Comparison of ENCODE assay signal across 28 cellular contexts in the genomic region with DNA sequence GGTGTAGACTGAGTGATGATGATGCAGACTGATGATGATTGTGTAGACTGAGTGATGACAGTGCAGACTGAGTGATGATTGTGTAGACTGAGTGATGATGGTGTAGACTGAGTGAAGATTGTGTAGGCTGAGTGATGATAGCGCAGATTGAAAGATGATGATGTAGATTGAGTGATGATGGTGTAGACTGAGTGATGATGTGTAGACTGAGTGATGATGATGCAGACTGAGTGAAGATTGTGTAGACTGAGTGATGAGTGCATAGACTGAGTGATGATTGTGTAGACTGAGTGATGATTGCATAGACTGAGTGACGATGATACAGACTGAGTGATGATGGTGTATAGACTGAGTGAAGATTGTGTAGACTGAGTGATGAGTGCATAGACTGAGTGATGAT.
"Had no signal": no experiment of that assay in that cellular context is flagged by ENCODE, and none has a peak within 500 bp of the region (broad histone marks: within the 10 kb centered on the region; RNA-seq: fewer than 3 reads in every experiment).

No MANE protein-coding gene starts in this region.

- H3K36me3 ChIP-seq: ascending aorta, Peyer's patch had no signal

- H3K27me3 ChIP-seq: ascending aorta, Peyer's patch had no signal

- H3K4me3 Mint-ChIP-seq: activated B cell treated with CpG ODN at 0.5 μM for 24 hours; activated CD4-positive, alpha-beta T cell treated with anti-CD3 and anti-CD28 coated beads, Interleukin-2, amount 10 ng/mL, durations not matched to agents 7 days and 5 days; activated CD8-positive, alpha-beta T cell treated with anti-CD3 and anti-CD28 coated beads, Interleukin-2, amount 10 ng/mL, durations not matched to agents 7 days and 5 days; activated naive CD4-positive, alpha-beta T cell treated with anti-CD3 and anti-CD28 coated beads, Interleukin-2, amount 50 U/mL, for 24 hours; activated naive CD8-positive, alpha-beta T cell treated with anti-CD3 and anti-CD28 coated beads, Interleukin-2, amount 10 ng/mL, durations not matched to agents 7 days and 5 days; activated T-cell treated with anti-CD3 and anti-CD28 coated beads, Interleukin-2, amount 50 U/mL, for 24 hours had no signal

- H3K4me3 ChIP-seq: ascending aorta, Peyer's patch had no signal

- ATAC-seq: activated CD8-positive, alpha-beta T cell treated with anti-CD3 and anti-CD28 coated beads, Interleukin-2, amount 10 ng/mL, durations not matched to agents 7 days and 5 days; PC-3 had no signal

- H3K4me1 Mint-ChIP-seq: activated B cell treated with CpG ODN at 0.5 μM for 24 hours; activated CD4-positive, alpha-beta T cell treated with anti-CD3 and anti-CD28 coated beads, Interleukin-2, amount 10 ng/mL, durations not matched to agents 7 days and 5 days; activated naive CD4-positive, alpha-beta T cell treated with anti-CD3 and anti-CD28 coated beads, Interleukin-2, amount 50 U/mL, for 24 hours; activated naive CD8-positive, alpha-beta T cell treated with anti-CD3 and anti-CD28 coated beads, Interleukin-2, amount 10 ng/mL, durations not matched to agents 7 days and 5 days had no signal

- DNase-seq: activated B cell treated with CpG ODN at 0.5 μM for 24 hours; activated CD4-positive, alpha-beta T cell treated with anti-CD3 and anti-CD28 coated beads, Interleukin-2, amount 10 ng/mL, durations not matched to agents 7 days and 5 days; activated CD4-positive, alpha-beta T cell treated with anti-CD3 and anti-CD28 coated beads, Interleukin-2, amount 50 U/mL, for 48 hours; activated CD8-positive, alpha-beta T cell treated with anti-CD3 and anti-CD28 coated beads, Interleukin-2, amount 10 ng/mL, durations not matched to agents 7 days and 5 days; activated gamma-delta T cell; activated naive CD4-positive, alpha-beta T cell treated with Interleukin-2 at 50 U/mL for 16 hours; activated naive CD8-positive, alpha-beta T cell treated with anti-CD3 and anti-CD28 coated beads, Interleukin-2, amount 10 ng/mL, durations not matched to agents 7 days and 5 days; activated T-cell treated with anti-CD3 and anti-CD28 coated beads, Interleukin-2, amount 50 U/mL, for 24 hours; amygdala; NCI-H1092 treated with DMSO at 0.1 percent for 48 hours; NCI-H1417; NCI-H146; NCI-H187; NCI-H2029 treated with DMSO at 0.1 percent for 48 hours; NCI-H2107; NCI-H2171; NCI-H510A; NCI-H526; NCI-H748 treated with DMSO at 0.1 percent for 48 hours; NK-92 treated with Interleukin-12 subunit alpha and Interleukin-12 subunit beta, amount 100 ng/mL, for 24 hours; PC-3; Peyer's patch; Right ventricle myocardium superior; SW 1271; T-helper 9 cell had no signal

- H3K27ac Mint-ChIP-seq: activated B cell treated with CpG ODN at 0.5 μM for 24 hours; activated CD4-positive, alpha-beta T cell treated with anti-CD3 and anti-CD28 coated beads, Interleukin-2, amount 10 ng/mL, durations not matched to agents 7 days and 5 days; activated CD8-positive, alpha-beta T cell treated with anti-CD3 and anti-CD28 coated beads, Interleukin-2, amount 10 ng/mL, durations not matched to agents 7 days and 5 days; activated naive CD4-positive, alpha-beta T cell treated with anti-CD3 and anti-CD28 coated beads, Interleukin-2, amount 50 U/mL, for 24 hours; activated naive CD8-positive, alpha-beta T cell treated with anti-CD3 and anti-CD28 coated beads, Interleukin-2, amount 10 ng/mL, durations not matched to agents 7 days and 5 days; activated T-cell treated with anti-CD3 and anti-CD28 coated beads, Interleukin-2, amount 50 U/mL, for 24 hours; activated T-helper 2 cell treated with anti-CD3 and anti-CD28 coated beads, Interferon-gamma antibody, Interleukin-2, Interleukin-4, amounts not matched to agents 10 μg/mL and 5 μg/mL and 100 μg/mL, durations not matched to agents 14 hours and 24 hours and 36 hours had no signal
